ENCODE assay signal across 15 cellular contexts in the genomic region with DNA sequence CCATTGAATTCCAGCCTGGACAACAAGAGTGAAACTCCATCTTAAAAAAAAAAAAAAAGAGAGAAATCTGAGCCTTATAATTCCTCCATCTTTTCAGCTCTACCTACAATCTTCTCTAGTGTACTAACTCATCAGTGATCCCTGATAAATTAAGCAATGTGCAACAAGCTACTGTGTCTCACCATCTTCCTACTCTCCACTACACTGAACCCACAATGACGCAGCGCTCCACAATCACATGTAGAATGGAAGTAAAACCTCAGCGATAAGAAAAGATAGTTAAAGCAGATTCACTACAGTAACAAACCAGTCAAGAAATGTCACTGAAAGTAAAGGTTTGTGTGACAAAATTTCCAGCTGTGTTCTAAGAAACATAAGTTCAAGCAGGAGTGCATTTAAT. TPM values are rescaled to one million over a fixed set of nuclear protein-coding genes. Genes with fewer than 3 reads are reported as not detected.
DNase-seq lines count a peak whose midpoint lies in the region; ATAC-seq and TF ChIP-seq lines count a peak whose summit lies in the region.
"Had no signal": no experiment of that assay in that cellular context is flagged by ENCODE, and none has a peak within 500 bp of the region (broad histone marks: within the 10 kb centered on the region; RNA-seq: fewer than 3 reads in every experiment).

No MANE protein-coding gene starts in this region.

- peaks cover 10% of the 10 kb centered on the region for H3K27me3 Mint-ChIP-seq in activated CD4-positive, alpha-beta memory T cell treated with anti-CD3 and anti-CD28 coated beads for 36 hours
- H3K27me3 Mint-ChIP-seq in activated CD4-positive, alpha-beta memory T cell treated with anti-CD3 and anti-CD28 coated beads, Interleukin-2, amount 10 ng/mL, durations not matched to agents 7 days and 5 days = peaks cover 22% of the 10 kb centered on the region
- peaks cover 10% of the 10 kb centered on the region for H3K27me3 Mint-ChIP-seq in T-helper 2 cell treated with Interferon-gamma antibody and Interleukin-4, amounts not matched to agents 5 μg/mL and 100 μg/mL, for 36 hours (ENCODE audit: low read depth)
- H3K27me3 Mint-ChIP-seq in glutamatergic neuron (ENCODE audit: unreplicated experiment) = peaks cover 3% of the 10 kb centered on the region

- no peak overlapping the region for H3K27ac Mint-ChIP-seq in activated CD4-positive, alpha-beta memory T cell treated with anti-CD3 and anti-CD28 coated beads for 36 hours
- H3K27ac Mint-ChIP-seq in activated CD4-positive, alpha-beta memory T cell treated with anti-CD3 and anti-CD28 coated beads, Interleukin-2, amount 10 ng/mL, durations not matched to agents 7 days and 5 days = no peak overlapping the region
- H3K27ac Mint-ChIP-seq in T-helper 2 cell treated with Interferon-gamma antibody and Interleukin-4, amounts not matched to agents 5 μg/mL and 100 μg/mL, for 36 hours = no peak overlapping the region
- H3K27ac Mint-ChIP-seq in glutamatergic neuron (ENCODE audit: unreplicated experiment) = peak overlapping the region; percentile 80
- H3K27ac Mint-ChIP-seq: neural progenitor cell had no signal

- H3K4me3 Mint-ChIP-seq in activated CD4-positive, alpha-beta memory T cell treated with anti-CD3 and anti-CD28 coated beads for 36 hours = no peak overlapping the region
- no peak overlapping the region for H3K4me3 Mint-ChIP-seq in activated CD4-positive, alpha-beta memory T cell treated with anti-CD3 and anti-CD28 coated beads, Interleukin-2, amount 10 ng/mL, durations not matched to agents 7 days and 5 days
- no peak overlapping the region for H3K4me3 Mint-ChIP-seq in T-helper 2 cell treated with Interferon-gamma antibody and Interleukin-4, amounts not matched to agents 5 μg/mL and 100 μg/mL, for 36 hours
- H3K4me3 Mint-ChIP-seq in glutamatergic neuron (ENCODE audit: unreplicated experiment) = peak overlapping the region; percentile 48
- H3K4me3 Mint-ChIP-seq: neural progenitor cell had no signal

- ATAC-seq in GM18517 (IDR thresholded peaks at IDR 0.05; ENCODE audit: unreplicated experiment) (no peak), HG03460 (IDR thresholded peaks at IDR 0.05; ENCODE audit: unreplicated experiment) (no peak)

- H3K9me3 Mint-ChIP-seq in activated CD4-positive, alpha-beta memory T cell treated with anti-CD3 and anti-CD28 coated beads for 36 hours = no peaks in the 10 kb centered on the region
- no peaks in the 10 kb centered on the region for H3K9me3 Mint-ChIP-seq in activated CD4-positive, alpha-beta memory T cell treated with anti-CD3 and anti-CD28 coated beads, Interleukin-2, amount 10 ng/mL, durations not matched to agents 7 days and 5 days
- no peaks in the 10 kb centered on the region for H3K9me3 Mint-ChIP-seq in T-helper 2 cell treated with Interferon-gamma antibody and Interleukin-4, amounts not matched to agents 5 μg/mL and 100 μg/mL, for 36 hours
- H3K9me3 Mint-ChIP-seq in glutamatergic neuron (ENCODE audit: unreplicated experiment) = peaks cover 9% of the 10 kb centered on the region

- peak; percentile 14 for DNase-seq in activated CD4-positive, alpha-beta memory T cell treated with anti-CD3 and anti-CD28 coated beads for 36 hours
- no peak for DNase-seq in activated CD4-positive, alpha-beta memory T cell treated with anti-CD3 and anti-CD28 coated beads, Interleukin-2, amount 10 ng/mL, durations not matched to agents 7 days and 5 days
- DNase-seq in T-helper 2 cell treated with Interferon-gamma antibody and Interleukin-4, amounts not matched to agents 5 μg/mL and 100 μg/mL, for 36 hours (ENCODE audit: low spot score) = peak; percentile 11
- DNase-seq in glutamatergic neuron = no peak
- DNase-seq in stimulated activated CD8-positive, alpha-beta memory T cell treated with anti-CD3 and anti-CD28 coated beads, Interleukin-4, amount 100 ng/mL, for 48 hours = peak; percentile 32
- DNase-seq in HT-29 (ENCODE audit: low spot score) = no peak
- DNase-seq: activated CD4-positive, alpha-beta T cell treated with anti-CD3 and anti-CD28 coated beads, Interleukin-2, amount 50 U/mL, for 1 hour; activated gamma-delta T cell treated with Interleukin-2 at 50 U/mL for 16 hours; NCI-H2107; NCI-H524; SW 1271; uterus had no signal

- TF ChIP-seq CTCF in glutamatergic neuron (IDR thresholded peaks at IDR 0.05; ENCODE audit: partially characterized antibody, unreplicated experiment) = no peak

- POLR2A ChIA-PET in activated CD4-positive, alpha-beta memory T cell treated with anti-CD3 and anti-CD28 coated beads for 36 hours (lab: Charles Lee) = no interaction called here
- POLR2A ChIA-PET in activated CD4-positive, alpha-beta memory T cell treated with anti-CD3 and anti-CD28 coated beads, Interleukin-2, amount 10 ng/mL, durations not matched to agents 7 days and 5 days (lab: Charles Lee) = no interaction called here

- intact Hi-C loops in activated CD4-positive, alpha-beta memory T cell treated with anti-CD3 and anti-CD28 coated beads for 36 hours (cut with micrococcal nuclease) = no loop called here

- no peaks in the 10 kb centered on the region for H3K36me3 Mint-ChIP-seq in activated CD4-positive, alpha-beta memory T cell treated with anti-CD3 and anti-CD28 coated beads for 36 hours
- H3K36me3 Mint-ChIP-seq in activated CD4-positive, alpha-beta memory T cell treated with anti-CD3 and anti-CD28 coated beads, Interleukin-2, amount 10 ng/mL, durations not matched to agents 7 days and 5 days (ENCODE audit: low read depth) = no peaks in the 10 kb centered on the region
- no peaks in the 10 kb centered on the region for H3K36me3 Mint-ChIP-seq in T-helper 2 cell treated with Interferon-gamma antibody and Interleukin-4, amounts not matched to agents 5 μg/mL and 100 μg/mL, for 36 hours (ENCODE audit: low read depth)
- H3K36me3 Mint-ChIP-seq in glutamatergic neuron (ENCODE audit: unreplicated experiment) = no peaks in the 10 kb centered on the region
- H3K36me3 Mint-ChIP-seq: neural progenitor cell had no signal

- CTCF ChIA-PET in activated CD4-positive, alpha-beta memory T cell treated with anti-CD3 and anti-CD28 coated beads for 36 hours (lab: Charles Lee) = no interaction called here
- CTCF ChIA-PET in activated CD4-positive, alpha-beta memory T cell treated with anti-CD3 and anti-CD28 coated beads, Interleukin-2, amount 10 ng/mL, durations not matched to agents 7 days and 5 days (lab: Charles Lee) = no interaction called here

- H3K4me1 Mint-ChIP-seq in activated CD4-positive, alpha-beta memory T cell treated with anti-CD3 and anti-CD28 coated beads for 36 hours (ENCODE audit: low read depth) = peaks cover 2% of the 10 kb centered on the region
- peaks cover 3% of the 10 kb centered on the region for H3K4me1 Mint-ChIP-seq in activated CD4-positive, alpha-beta memory T cell treated with anti-CD3 and anti-CD28 coated beads, Interleukin-2, amount 10 ng/mL, durations not matched to agents 7 days and 5 days
- H3K4me1 Mint-ChIP-seq in T-helper 2 cell treated with Interferon-gamma antibody and Interleukin-4, amounts not matched to agents 5 μg/mL and 100 μg/mL, for 36 hours (ENCODE audit: low read depth) = no peaks in the 10 kb centered on the region
- H3K4me1 Mint-ChIP-seq in glutamatergic neuron (ENCODE audit: low read depth, unreplicated experiment) = peaks cover 55% of the 10 kb centered on the region

RNA-seq across cellular contexts. Expression of a gene that starts 13.5 kb away (rescaled TPM):
- 1 to 10 TPM; 6.1 TPM for total RNA-seq in activated CD4-positive, alpha-beta memory T cell treated with anti-CD3 and anti-CD28 coated beads for 36 hours
- 1 to 10 TPM in 1 of 2 experiments, under 1 TPM in 1; 0.93 to 1.6 TPM for total RNA-seq in activated CD4-positive, alpha-beta memory T cell treated with anti-CD3 and anti-CD28 coated beads, Interleukin-2, amount 10 ng/mL, durations not matched to agents 7 days and 5 days
- 146 TPM for total RNA-seq in glutamatergic neuron (ENCODE audit: unreplicated experiment)
- 2.0 and 4.5 TPM in 2 replicates for total RNA-seq in HT-29 (2014; rRNA removed; shearing (Covaris generic))

Comparison
In these comparisons a context has a peak if more than half of its experiments do, and no peak if none do; other contexts are left out.
1. DNase-seq: peak in activated CD4-positive, alpha-beta memory T cell treated with anti-CD3 and anti-CD28 coated beads for 36 hours (single experiment), T-helper 2 cell treated with Interferon-gamma antibody and Interleukin-4, amounts not matched to agents 5 μg/mL and 100 μg/mL, for 36 hours (single experiment) and stimulated activated CD8-positive, alpha-beta memory T cell treated with anti-CD3 and anti-CD28 coated beads, Interleukin-4, amount 100 ng/mL, for 48 hours (single experiment); none in activated CD4-positive, alpha-beta memory T cell treated with anti-CD3 and anti-CD28 coated beads, Interleukin-2, amount 10 ng/mL, durations not matched to agents 7 days and 5 days (single experiment), glutamatergic neuron (single experiment) and HT-29 (single experiment).
2. RNA of a gene that starts 13.5 kb away (total RNA-seq): 146 TPM in glutamatergic neuron (single experiment); 6.1 TPM in activated CD4-positive, alpha-beta memory T cell treated with anti-CD3 and anti-CD28 coated beads for 36 hours, 2.0 to 4.5 TPM in HT-29 and 0.93 to 1.6 TPM in activated CD4-positive, alpha-beta memory T cell treated with anti-CD3 and anti-CD28 coated beads, Interleukin-2, amount 10 ng/mL, durations not matched to agents 7 days and 5 days; every median in the first group is over 10 times any median in the second.